In genomic region chr4:133969202-133969873, GRCh38 we compare ENCODE assay signal across 13 cellular contexts.
A peak's percentile ranks its signal among the peaks of the same experiment; 100 is the strongest.
DNase-seq lines count a peak whose midpoint lies in the region; ATAC-seq and TF ChIP-seq lines count a peak whose summit lies in the region.
"Had no signal": no experiment of that assay in that cellular context is flagged by ENCODE, and none has a peak within 500 bp of the region (broad histone marks: within the 10 kb centered on the region; RNA-seq: fewer than 3 reads in every experiment).

No MANE protein-coding gene starts in this region.

- WGBS in adrenal gland, 4 donors: 52 to 63% (median 59%) methylated on average over 4 of the region's 4 CpGs

- no peaks in the 10 kb centered on the region for H3K27me3 ChIP-seq in adrenal gland
- H3K27me3 ChIP-seq: esophagus muscularis mucosa had no signal

- peak; percentile 3 for DNase-seq in G401 (ENCODE audit: low spot score)
- peak; percentile 17 for DNase-seq in NCI-H1694 treated with DMSO at 0.1 percent for 48 hours (lab: John Stamatoyannopoulos, UW)
- DNase-seq in adrenal gland: peak in 4 of 7 donors; percentile 3 to 28 (median 18)
- peak; percentile 2 to 17 for DNase-seq in lung microvascular endothelial cell (ENCODE audit: low read depth in 2 of 2)
- DNase-seq in NCI-H2227 (lab: John Stamatoyannopoulos, UW; ENCODE audit: unreplicated experiment): no peak
- no peak for DNase-seq in activated gamma-delta T cell treated with Interleukin-2 at 50 U/mL for 16 hours
- no peak for DNase-seq in omental fat pad (ENCODE audit: low spot score)
- DNase-seq in KG1 (lab: John Stamatoyannopoulos, UW): no peak
- DNase-seq: GDM1, mucosa of descending colon, NCI-H187, T-helper 9 cell had no signal

- H3K4me3 ChIP-seq in adrenal gland: no peak overlapping the region
- H3K4me3 ChIP-seq: esophagus muscularis mucosa, mucosa of descending colon had no signal

- no peak overlapping the region for H3K27ac ChIP-seq in adrenal gland
- H3K27ac ChIP-seq: esophagus muscularis mucosa had no signal

- TF ChIP-seq CTCF in adrenal gland (IDR thresholded peaks at IDR 0.05) (no peak), omental fat pad (IDR thresholded peaks at IDR 0.05) (no peak)

- ATAC-seq in omental fat pad (ENCODE audit: low FRiP score): no peak
- ATAC-seq: mucosa of descending colon had no signal

- no peaks in the 10 kb centered on the region for H3K4me1 ChIP-seq in adrenal gland (replicated peaks in 1 of 2)
- H3K4me1 ChIP-seq: esophagus muscularis mucosa had no signal

- H3K9me3 ChIP-seq in adrenal gland (replicated peaks in 1 of 3): no peaks in the 10 kb centered on the region
- H3K9me3 ChIP-seq: esophagus muscularis mucosa had no signal

- intact Hi-C loops in adrenal gland (cut with DNase I): no loop called here

- in situ Hi-C loops in G401 (cut with HindIII; ENCODE audit: low sequenced_read_pairs): no loop called here

- no peak for TF ChIP-seq POLR2A in adrenal gland (IDR thresholded peaks at IDR 0.05)

- no peaks in the 10 kb centered on the region for H3K36me3 ChIP-seq in adrenal gland (replicated peaks in 1 of 2)
- H3K36me3 ChIP-seq: esophagus muscularis mucosa had no signal

Comparison
In these comparisons a context has a peak if more than half of its experiments do, and no peak if none do; other contexts are left out.
1. DNase-seq: peak in G401 (single experiment), NCI-H1694 treated with DMSO at 0.1 percent for 48 hours (single experiment), adrenal gland (4 of 7) and lung microvascular endothelial cell (2 of 2); none in NCI-H2227 (single experiment), activated gamma-delta T cell treated with Interleukin-2 at 50 U/mL for 16 hours (single experiment), omental fat pad (single experiment) and KG1 (single experiment).